ENCODE assay signal across 10 cellular contexts in the genomic region with DNA sequence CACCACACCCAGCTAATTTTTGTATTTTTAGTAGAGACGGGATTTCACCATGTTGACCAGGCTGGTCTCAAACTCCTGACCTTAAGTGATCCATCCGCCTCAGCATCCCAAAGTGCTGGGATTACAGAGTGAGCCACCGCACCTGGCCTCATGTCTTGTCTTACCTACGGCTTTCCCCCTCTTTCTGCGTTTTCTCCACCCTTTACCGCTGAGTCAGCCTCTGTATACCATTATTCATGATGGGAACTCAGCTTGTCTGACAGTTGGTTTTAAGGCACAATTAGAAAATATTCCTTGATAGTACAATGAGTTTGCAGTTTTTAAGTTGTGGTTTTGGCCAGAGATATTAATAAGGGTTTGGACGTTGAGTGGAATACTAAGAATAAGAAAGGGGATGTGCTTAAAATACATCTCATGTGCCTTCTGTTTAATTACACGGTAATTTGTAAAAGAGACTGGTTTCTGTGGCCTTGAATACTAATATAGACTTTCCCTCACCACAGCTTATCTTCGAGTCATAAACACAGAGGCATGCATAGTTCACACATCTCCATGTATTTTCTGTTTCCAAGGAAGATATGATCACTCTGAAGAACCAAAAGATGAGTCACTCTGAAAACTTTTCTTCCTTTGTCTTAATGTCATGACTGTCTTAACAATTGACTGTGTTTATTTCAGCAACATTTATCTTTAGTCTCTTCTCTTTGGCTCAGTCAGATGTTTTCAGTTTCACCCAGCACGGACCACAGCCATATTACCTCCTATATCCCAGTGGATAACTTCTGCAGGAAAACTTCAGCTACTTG. TPM values are rescaled to one million over a fixed set of nuclear protein-coding genes. Genes with fewer than 3 reads are reported as not detected.
A peak's percentile ranks its signal among the peaks of the same experiment; 100 is the strongest.
DNase-seq lines count a peak whose midpoint lies in the region; ATAC-seq, FAIRE-seq and TF ChIP-seq lines count a peak whose summit lies in the region.
"Had no signal": no experiment of that assay in that cellular context is flagged by ENCODE, and none has a peak within 500 bp of the region (broad histone marks: within the 10 kb centered on the region; RNA-seq: fewer than 3 reads in every experiment).

No MANE protein-coding gene starts in this region.

- H3K4me3 ChIP-seq in endothelial cell of umbilical vein (replicated peaks in 1 of 3; ENCODE audit: insufficient read depth in 1 of 3, low read depth in 1 of 3, low read length in 3 of 3) = no peak overlapping the region
- no peak overlapping the region for H3K4me3 ChIP-seq in skin epidermis

- BruUV-seq in endothelial cell of umbilical vein (replicated peaks; lab: Mats Ljungman, UMichigan) = no TSS peak

- dilution Hi-C loops in endothelial cell of umbilical vein (cut with MboI; ENCODE audit: extremely low pct_ligation_motif_present, low sequenced_read_pairs) = no loop called here

- peak overlapping the region; percentile 14 for H3K4me2 ChIP-seq in endothelial cell of umbilical vein (ENCODE audit: insufficient read depth, low read length)

- H3K27ac ChIP-seq in endothelial cell of umbilical vein (ENCODE audit: insufficient read depth, low read depth, low read length) (peak overlapping the region; percentile 23), skin epidermis (peak overlapping the region in 11 of 21 experiments; percentile 1 to 69 (median 34))

- no peaks in the 10 kb centered on the region for H3K27me3 Mint-ChIP-seq in activated CD4-positive, alpha-beta T cell treated with anti-CD3 and anti-CD28 coated beads for 36 hours
- H3K27me3 Mint-ChIP-seq: IgD-negative memory B cell had no signal

- no peaks in the 10 kb centered on the region for H3K9me3 ChIP-seq in endothelial cell of umbilical vein (replicated peaks; ENCODE audit: control insufficient read depth, insufficient read depth, low read length)

- CTCF ChIA-PET in activated CD4-positive, alpha-beta T cell treated with anti-CD3 and anti-CD28 coated beads for 36 hours (lab: Charles Lee) = interaction anchor here (0.6 to 9.2 kb wide), 10 partner anchors 9 to 68 kb away, joined by 3 to 63 read pairs (median 7); no protein-coding TSS in a partner anchor
- CTCF ChIA-PET in endothelial cell of umbilical vein (lab: Charles Lee) = interaction anchor here (0.6 to 2.2 kb wide), 6 partner anchors 9 to 735 kb away, joined by 3 to 12 read pairs (median 4); no protein-coding TSS in a partner anchor

- H3K36me3 Mint-ChIP-seq in activated CD4-positive, alpha-beta T cell treated with anti-CD3 and anti-CD28 coated beads for 36 hours (ENCODE audit: low read depth) = peaks cover 12% of the 10 kb centered on the region
- H3K36me3 Mint-ChIP-seq: IgD-negative memory B cell had no signal

- peaks cover 3% of the 10 kb centered on the region for H3K9me3 Mint-ChIP-seq in activated CD4-positive, alpha-beta T cell treated with anti-CD3 and anti-CD28 coated beads for 36 hours (ENCODE audit: low read depth)
- H3K9me3 Mint-ChIP-seq: IgD-negative memory B cell had no signal

- H3K4me1 Mint-ChIP-seq in activated CD4-positive, alpha-beta T cell treated with anti-CD3 and anti-CD28 coated beads for 36 hours = peaks cover 74% of the 10 kb centered on the region

- peak overlapping the region; percentile 89 for H3K27ac Mint-ChIP-seq in activated CD4-positive, alpha-beta T cell treated with anti-CD3 and anti-CD28 coated beads for 36 hours

- POLR2A ChIA-PET in activated CD4-positive, alpha-beta T cell treated with anti-CD3 and anti-CD28 coated beads for 36 hours (lab: Charles Lee) = interaction anchor here (0.6 to 2.1 kb wide), 7 partner anchors 9 to 53 kb away, joined by 3 to 18 read pairs (median 5); no protein-coding TSS in a partner anchor
- POLR2A ChIA-PET in endothelial cell of umbilical vein (lab: Charles Lee) = interaction anchor here (0.7 kb wide), 1 partner anchor 188 kb away, joined by 3 read pairs; no protein-coding TSS in a partner anchor

- TF ChIP-seq CTCF in endothelial cell of umbilical vein (IDR thresholded peaks at IDR 0.05; ENCODE audit: extremely low read depth in 1 of 2, insufficient read depth in 1 of 2, low read depth in 1 of 2, low read length in 2 of 2) = no peak

- H3K79me2 ChIP-seq in endothelial cell of umbilical vein (ENCODE audit: control insufficient read depth, insufficient read depth, low read length) = no peaks in the 10 kb centered on the region

- peak; percentile 76 for ATAC-seq in activated CD4-positive, alpha-beta T cell treated with anti-CD3 and anti-CD28 coated beads for 36 hours
- no peak for ATAC-seq in GM21360 (IDR thresholded peaks at IDR 0.05; ENCODE audit: unreplicated experiment)
- no peak for ATAC-seq in GM18517 (IDR thresholded peaks at IDR 0.05; ENCODE audit: unreplicated experiment)

- FAIRE-seq in RCC 7860 (lab: Jason Lieb, UNC) = peak; percentile 81
- FAIRE-seq in endothelial cell of umbilical vein (lab: Jason Lieb, UNC) = peak; percentile 81
- FAIRE-seq: A204.1 had no signal

- no peak overlapping the region for H2AFZ ChIP-seq in endothelial cell of umbilical vein (ENCODE audit: low read depth, low read length)

- TF ChIP-seq POLR2A in endothelial cell of umbilical vein (IDR thresholded peaks at IDR 0.05; ENCODE audit: low read depth, low read length) = no peak

- H4K20me1 ChIP-seq in endothelial cell of umbilical vein (replicated peaks; ENCODE audit: control insufficient read depth, extremely low read depth, insufficient read depth, low read length) = no peaks in the 10 kb centered on the region

- DNase-seq in activated CD4-positive, alpha-beta T cell treated with anti-CD3 and anti-CD28 coated beads for 36 hours = no peak
- DNase-seq in activated CD4-positive, alpha-beta T cell treated with anti-CD3 and anti-CD28 coated beads, Interleukin-2, amount 50 U/mL, for 4 hours = no peak
- DNase-seq in RCC 7860 (ENCODE audit: low spot score) = peak; percentile 92
- peak; percentile 47 for DNase-seq in endothelial cell of umbilical vein (ENCODE audit: low read depth, low spot score)
- DNase-seq in GF-D8 (lab: John Stamatoyannopoulos, UW) = no peak

- peak overlapping the region; percentile 9 for H3K4me3 Mint-ChIP-seq in activated CD4-positive, alpha-beta T cell treated with anti-CD3 and anti-CD28 coated beads for 36 hours
- H3K4me3 Mint-ChIP-seq: IgD-negative memory B cell had no signal

- H3K4me1 ChIP-seq in endothelial cell of umbilical vein (ENCODE audit: control insufficient read depth, extremely low read depth, insufficient read depth, low read length) = peaks cover 9% of the 10 kb centered on the region

- intact Hi-C loops in activated CD4-positive, alpha-beta T cell treated with anti-CD3 and anti-CD28 coated beads for 36 hours (cut with DNase I, micrococcal nuclease) = loop anchor here (1.0 to 5.0 kb wide), 6 partner anchors 9 to 54 kb away; a partner anchor contains a TSS
- intact Hi-C loops in endothelial cell of umbilical vein (cut with micrococcal nuclease) = no loop called here

- H3K9me1 ChIP-seq in endothelial cell of umbilical vein (replicated peaks; ENCODE audit: control insufficient read depth, extremely low read depth, insufficient read depth, low read length) = no peaks in the 10 kb centered on the region

- no peaks in the 10 kb centered on the region for H3K36me3 ChIP-seq in endothelial cell of umbilical vein (ENCODE audit: control insufficient read depth in 2 of 2, extremely low read depth in 1 of 2, insufficient read depth in 2 of 2, low read length in 2 of 2)

- H3K9ac ChIP-seq in endothelial cell of umbilical vein (replicated peaks; ENCODE audit: extremely low read depth, insufficient read depth, low read length) = no peak overlapping the region

- no peaks in the 10 kb centered on the region for H3K27me3 ChIP-seq in endothelial cell of umbilical vein (ENCODE audit: control insufficient read depth in 2 of 2, insufficient read depth in 2 of 2, low read length in 2 of 2)

TF ChIP-seq in endothelial cell of umbilical vein, 7 proteins besides CTCF, POLR2A, EP300 and RAD21:
- TF ChIP-seq JUN (IDR thresholded peaks at IDR 0.05; ENCODE audit: borderline replicate concordance, insufficient read depth, insufficient read length, low read depth) = peak; percentile 62
- peak; percentile 69 for TF ChIP-seq GATA2 (IDR thresholded peaks at IDR 0.05; ENCODE audit: insufficient read depth, insufficient read length, low read depth, low read length)
- no peak for TF ChIP-seq EZH2 (IDR thresholded peaks at IDR 0.05; ENCODE audit: borderline replicate concordance, low read depth, low read length, severe bottlenecking)
- TF ChIP-seq FOS (IDR thresholded peaks at IDR 0.05; ENCODE audit: borderline replicate concordance, insufficient read depth, low read length) = peak; percentile 76
- no peak for TF ChIP-seq POLR2AphosphoS5 (IDR thresholded peaks at IDR 0.05; ENCODE audit: insufficient read depth, low read depth, low read length)

RNA-seq across cellular contexts. Expression of a gene that starts 54.3 kb away (rescaled TPM):
- total RNA-seq in activated CD4-positive, alpha-beta T cell treated with anti-CD3 and anti-CD28 coated beads for 36 hours = 10 to 100 TPM; 41.6 to 56.3 TPM
- 9.6 and 10.5 TPM in 2 replicates for total RNA-seq in endothelial cell of umbilical vein
- 2.0 and 2.4 TPM in 2 replicates for polyA plus RNA-seq in endothelial cell of umbilical vein
- 4.4 and 5.0 TPM in 2 replicates for polyA plus RNA-seq in endothelial cell of umbilical vein (2011; cell fraction: cytosol; rRNA removed)
- 4.2 and 4.5 TPM in 2 replicates for polyA plus RNA-seq in endothelial cell of umbilical vein (2011; cell fraction: nucleus; rRNA removed)
- 8.9 and 11.9 TPM in 2 replicates for polyA plus RNA-seq in endothelial cell of umbilical vein (2012)
- polyA minus RNA-seq in endothelial cell of umbilical vein = 5.0 and 6.5 TPM in 2 replicates
- 9.3 TPM for polyA minus RNA-seq in endothelial cell of umbilical vein (2011; cell fraction: cytosol; rRNA and poly(A)+ RNA removed)
- polyA minus RNA-seq in endothelial cell of umbilical vein (2011; cell fraction: nucleus; rRNA and poly(A)+ RNA removed) = 6.4 TPM in 2 replicates

Comparison
In these comparisons a context has a peak if more than half of its experiments do, and no peak if none do; other contexts are left out.
1. DNase-seq: peak in RCC 7860 (single experiment) and endothelial cell of umbilical vein (single experiment); none in activated CD4-positive, alpha-beta T cell treated with anti-CD3 and anti-CD28 coated beads for 36 hours (single experiment), activated CD4-positive, alpha-beta T cell treated with anti-CD3 and anti-CD28 coated beads, Interleukin-2, amount 50 U/mL, for 4 hours (0 of 2) and GF-D8 (single experiment).